ENCODE assay signal across 9 cellular contexts in the genomic region with DNA sequence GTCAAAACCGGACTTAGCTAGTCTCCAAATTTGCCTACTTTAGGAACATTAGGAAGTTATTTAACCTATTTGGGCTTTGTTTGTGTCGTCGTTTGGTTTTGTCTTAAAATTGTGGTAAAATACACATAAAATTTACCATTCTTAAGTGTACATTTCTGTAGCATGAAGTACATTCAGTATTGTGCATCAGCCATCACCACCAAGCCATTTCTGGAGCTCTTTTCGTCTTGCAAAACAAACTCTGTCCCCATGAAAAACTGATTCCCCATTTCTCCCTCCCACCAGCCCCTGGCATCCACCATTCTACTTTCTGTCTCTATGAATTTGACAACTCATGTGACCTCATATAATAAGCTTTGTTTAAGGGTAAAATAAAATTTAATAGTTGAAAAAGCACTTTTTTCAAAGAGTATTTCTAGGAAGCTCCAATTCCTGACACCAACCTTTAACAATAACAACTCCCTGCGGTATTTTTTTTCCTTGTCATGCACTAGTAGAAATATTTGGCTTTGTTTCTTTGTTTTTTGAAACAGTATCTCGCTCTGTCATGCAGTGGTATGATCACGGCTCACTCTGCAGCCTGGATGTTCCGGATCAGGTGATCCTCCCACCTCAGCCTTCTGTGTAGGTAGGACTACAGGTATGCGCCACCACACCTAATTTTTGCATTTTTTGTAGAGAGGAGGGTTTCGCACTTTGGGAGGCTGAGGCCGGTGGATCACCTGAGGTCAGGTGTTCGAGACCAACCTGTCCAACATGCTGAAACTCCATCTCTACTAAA. TPM values are rescaled to one million over a fixed set of nuclear protein-coding genes. Genes with fewer than 3 reads are reported as not detected.
A peak's percentile ranks its signal among the peaks of the same experiment; 100 is the strongest.
DNase-seq lines count a peak whose midpoint lies in the region; ATAC-seq, FAIRE-seq and TF ChIP-seq lines count a peak whose summit lies in the region.
"Had no signal": no experiment of that assay in that cellular context is flagged by ENCODE, and none has a peak within 500 bp of the region (broad histone marks: within the 10 kb centered on the region; RNA-seq: fewer than 3 reads in every experiment).

No MANE protein-coding gene starts in this region.

- no peak for TF ChIP-seq CTCF in GM12878 (IDR thresholded peaks at IDR 0.05 in 2 of 3, conservative IDR thresholded peaks at IDR 0.05 in 1 of 3; ENCODE audit: control insufficient read depth in 2 of 3, extremely low read depth in 1 of 3, insufficient read depth in 1 of 3, low read depth in 3 of 3, low read length in 3 of 3)
- TF ChIP-seq CTCF in liver (IDR thresholded peaks at IDR 0.05; ENCODE audit: low read depth, low read length, missing input control) = no peak
- TF ChIP-seq CTCF in tibial artery (IDR thresholded peaks at IDR 0.05) = no peak

- peak overlapping the region; percentile 100 for H3K27ac ChIP-seq in GM12878 (ENCODE audit: control insufficient read depth, insufficient read depth)
- H3K27ac ChIP-seq in liver (ENCODE audit: low read depth in 1 of 2, low read length in 2 of 2) = peak overlapping the region; percentile 100
- peak overlapping the region; percentile 97 to 100 for H3K27ac ChIP-seq in tibial artery

- no peaks in the 10 kb centered on the region for H3K9me3 Mint-ChIP-seq in activated T-cell treated with anti-CD3 and anti-CD28 coated beads, Interleukin-2, amount 50 U/mL, for 72 hours

- H3K27me3 ChIP-seq in GM12878 (replicated peaks in 1 of 2; ENCODE audit: control insufficient read depth in 2 of 2, insufficient read depth in 2 of 2, low read length in 1 of 2) (no peaks in the 10 kb centered on the region), liver (ENCODE audit: control insufficient read depth in 4 of 4, insufficient read depth in 4 of 4, low read length in 3 of 4) (no peaks in the 10 kb centered on the region), tibial artery (no peaks in the 10 kb centered on the region)

- ATAC-seq in activated T-cell treated with anti-CD3 and anti-CD28 coated beads, Interleukin-2, amount 50 U/mL, for 72 hours (replicated peaks in 1 of 2) = no peak
- no peak for ATAC-seq in GM12878

- WGBS in GM12878 (ENCODE audit: insufficient coverage, insufficient replicate concordance, low lambda C conversion rate, missing lambda C conversion rate) = 12% methylated on average over 12 of the region's 12 CpGs
- 44% methylated on average over 12 of the region's 12 CpGs for WGBS in liver

- intact Hi-C loops in GM12878 (cut with micrococcal nuclease; ENCODE audit: unreplicated experiment) = loop anchor here (1.0 to 10.0 kb wide), 4 partner anchors 21 to 793 kb away; a partner anchor contains a TSS
- intact Hi-C loops in tibial artery (cut with DNase I; ENCODE audit: low total_unique reads) = no loop called here

- no peak; a peak in 1 of 4 replicates for TF ChIP-seq EP300 in GM12878 (IDR thresholded peaks at IDR 0.05; ENCODE audit: borderline replicate concordance in 1 of 2, control insufficient read depth in 1 of 2, low read depth in 2 of 2, low read length in 2 of 2)

- CTCF ChIA-PET in GM12878 (lab: Yijun Ruan, JAX) (interaction anchor here (0.7 to 21.3 kb wide), 11 partner anchors 7 to 144 kb away, joined by 3 to 523 read pairs (median 6); no protein-coding TSS in a partner anchor), HEK293T (lab: Yijun Ruan, JAX) (interaction anchor here (0.7 to 1.4 kb wide), 3 partner anchors 12 to 22 kb away, joined by 3 to 8 read pairs (median 8); no protein-coding TSS in a partner anchor)

- H3K27me3 Mint-ChIP-seq in activated T-cell treated with anti-CD3 and anti-CD28 coated beads, Interleukin-2, amount 50 U/mL, for 72 hours (ENCODE audit: low read depth) = no peaks in the 10 kb centered on the region

- H3K79me2 ChIP-seq in GM12878 (ENCODE audit: control insufficient read depth, insufficient read depth, low read length) = peaks cover 37% of the 10 kb centered on the region

- H3K27ac Mint-ChIP-seq in activated T-cell treated with anti-CD3 and anti-CD28 coated beads, Interleukin-2, amount 50 U/mL, for 72 hours = peak overlapping the region; percentile 100

- SMC1A ChIA-PET in GM12878 (lab: Charles Lee; ENCODE audit: uncharacterized antibody, unreplicated experiment) = interaction anchor here (0.9 to 12.3 kb wide), 10 partner anchors 9 to 143 kb away, joined by 3 to 294 read pairs (median 18); a partner anchor contains a TSS

- H3K9ac ChIP-seq in GM12878 (ENCODE audit: control insufficient read depth, insufficient read depth, low read length) (peak overlapping the region; percentile 99), liver (ENCODE audit: low read depth in 1 of 2, low read length in 2 of 2) (peak overlapping the region; percentile 91 to 97)

- H3K4me1 Mint-ChIP-seq in activated T-cell treated with anti-CD3 and anti-CD28 coated beads, Interleukin-2, amount 50 U/mL, for 72 hours (ENCODE audit: low read depth) = peaks cover 90% of the 10 kb centered on the region

- H2AFZ ChIP-seq in GM12878 (ENCODE audit: control insufficient read depth, low read depth, low read length) = no peak overlapping the region; the same call in 1 of the 2 replicates

- RAD21 ChIA-PET in GM12878 (lab: Charles Lee; ENCODE audit: unreplicated experiment) = interaction anchor here (0.7 to 12.1 kb wide), 11 partner anchors 8 to 460 kb away, joined by 3 to 246 read pairs (median 13); a partner anchor contains a TSS

- no peak for DNase-seq in activated T-cell treated with anti-CD3 and anti-CD28 coated beads, Interleukin-2, amount 50 U/mL, for 72 hours
- DNase-seq in activated T-cell treated with anti-CD3 and anti-CD28 coated beads for 4 hours (no peak), GM12878 (ENCODE audit: low read depth, low spot score) (no peak), tibial artery (peak in 1 of 2 donors; percentile 62), H54 (ENCODE audit: insufficient read length, low spot score) (no peak), NCI-H446 treated with DMSO at 0.1 percent for 48 hours (lab: John Stamatoyannopoulos, UW) (no peak), HEK293T (ENCODE audit: extremely low spot score) (no peak)
- DNase-seq: GDM1 had no signal

- peak overlapping the region; percentile 89 for H3K4me2 ChIP-seq in GM12878 (ENCODE audit: control insufficient read depth, insufficient read depth)

- H3K4me1 ChIP-seq in GM12878 (ENCODE audit: control insufficient read depth, insufficient read depth, low read length) (peaks cover 36% of the 10 kb centered on the region), liver (ENCODE audit: control insufficient read depth in 4 of 4, insufficient read depth in 4 of 4, low read length in 3 of 4) (peaks cover 3 to 20% (median 6%) of the 10 kb centered on the region in 4 donors), tibial artery (peaks cover 0 to 57% (median 35%) of the 10 kb centered on the region in 4 donors)

- FAIRE-seq in GM12878 (lab: Jason Lieb, UNC) (no peak), H54 (lab: Jason Lieb, UNC) (no peak)

- TF ChIP-seq RAD21 in GM12878 (IDR thresholded peaks at IDR 0.05; ENCODE audit: insufficient read depth, low read depth, low read length) (no peak), liver (IDR thresholded peaks at IDR 0.05) (no peak)

- POLR2A ChIA-PET in GM12878 (lab: Charles Lee) (interaction anchor here (0.5 to 16.4 kb wide), 13 partner anchors 8 to 144 kb away, joined by 3 to 346 read pairs (median 8); a partner anchor contains a TSS), HEK293T (lab: Yijun Ruan, JAX) (interaction anchor here (0.8 to 5.6 kb wide), 9 partner anchors 7 to 131 kb away, joined by 3 to 59 read pairs (median 6); no protein-coding TSS in a partner anchor)

- H3K4me3 ChIP-seq in GM12878 (peak overlapping the region; percentile 36), liver (ENCODE audit: low read depth in 1 of 3, low read length in 3 of 3) (peak overlapping the region; percentile 19 to 35 (median 20)), tibial artery (peak overlapping the region; percentile 47 to 83)

- H3K9me3 ChIP-seq in GM12878 (replicated peaks; ENCODE audit: control insufficient read depth, insufficient read depth, low read length) = no peaks in the 10 kb centered on the region; the same call in 2 of the 3 replicates
- H3K9me3 ChIP-seq in liver (ENCODE audit: control insufficient read depth in 4 of 4, low read length in 3 of 4) = no peaks in the 10 kb centered on the region
- peaks cover 0 to under 1% (median 0%) of the 10 kb centered on the region in 3 donors for H3K9me3 ChIP-seq in tibial artery

- in situ Hi-C loops in GM12878 (cut with MboI) = loop anchor here (25.0 kb wide), 1 partner anchor 1481 kb away; a partner anchor contains a TSS

- H3K36me3 ChIP-seq in GM12878 (ENCODE audit: control insufficient read depth in 2 of 2, insufficient read depth in 2 of 2, low read length in 1 of 2) (peaks cover 1 to 2% of the 10 kb centered on the region in 2 experiments), liver (ENCODE audit: control insufficient read depth in 4 of 4, insufficient read depth in 3 of 4, low read depth in 1 of 4, low read length in 3 of 4) (no peaks in the 10 kb centered on the region), tibial artery (peaks cover 9 to 13% (median 9%) of the 10 kb centered on the region in 3 donors)

- TF ChIP-seq POLR2A in GM12878 (IDR thresholded peaks at IDR 0.05; ENCODE audit: low read depth, low read length) (no peak), H54 (IDR thresholded peaks at IDR 0.05; ENCODE audit: low read depth, low read length) (no peak)

- BruUV-seq in GM12878 (replicated peaks; lab: Mats Ljungman, UMichigan) = no TSS peak

- peaks cover 5% of the 10 kb centered on the region; the same call in 1 of the 2 replicates for H4K20me1 ChIP-seq in GM12878 (ENCODE audit: control insufficient read depth, insufficient read depth)

- H3K4me3 Mint-ChIP-seq in activated T-cell treated with anti-CD3 and anti-CD28 coated beads, Interleukin-2, amount 50 U/mL, for 72 hours = peak overlapping the region; percentile 92 to 96

- H3K36me3 Mint-ChIP-seq in activated T-cell treated with anti-CD3 and anti-CD28 coated beads, Interleukin-2, amount 50 U/mL, for 72 hours (ENCODE audit: insufficient read depth in 2 of 2) = peaks cover 16 to 17% of the 10 kb centered on the region in 2 donors

RNA-seq across cellular contexts. Expression of a gene that starts 3.6 kb away (rescaled TPM):
- 1,000 to 10,000 TPM; 1,002 to 1,182 TPM for total RNA-seq in activated T-cell treated with anti-CD3 and anti-CD28 coated beads, Interleukin-2, amount 50 U/mL, for 72 hours
- total RNA-seq in GM12878 (2013; cell fraction: nucleolus; rRNA removed) = 329 and 366 TPM in 2 replicates
- total RNA-seq in GM12878 (2014; rRNA removed) (883 and 944 TPM in 2 replicates), GM12878 (2014; rRNA removed; fragmentation: Illumina TruSeq; extraction: Trizol) (816 and 821 TPM in 2 replicates), GM12878 (2021) (736 and 799 TPM in 2 replicates), liver (100 to 1,000 TPM; 503 to 624 TPM)
- 1,550 TPM for polyA plus RNA-seq in GM12878 (2011; ENCODE audit: low read depth)
- polyA plus RNA-seq in GM12878 (2011; rRNA removed) (1,270 and 1,666 TPM in 2 replicates), GM12878 (2014; fragmentation: Illumina TruSeq; extraction: Trizol) (973 and 1,123 TPM in 2 replicates), GM12878 (2014; fragmentation: Nextera tagmentation; extraction: Ambion mirVana) (1,000 to 10,000 TPM in 1 of 2 experiments, 100 to 1,000 TPM in 1; 785 to 1,214 TPM), GM12878 (2014; rRNA removed) (610 and 653 TPM in 2 replicates), GM12878 (2016; fragmentation: Nextera tagmentation; extraction: Ambion mirVana) (100 to 1,000 TPM; 866 to 909 TPM), liver (100 to 1,000 TPM; 385 to 434 TPM)
- polyA plus RNA-seq in GM12878 (2011; cell fraction: cytosol; rRNA removed) = 1,638 and 1,774 TPM in 2 replicates
- polyA plus RNA-seq in GM12878 (2011; cell fraction: nucleus; rRNA removed) = 1,319 and 1,377 TPM in 2 replicates
- polyA plus RNA-seq in GM12878 (2012) = 962 and 1,441 TPM in 2 replicates
- 980 and 1,147 TPM in 2 replicates for polyA minus RNA-seq in GM12878 (2011; rRNA and poly(A)+ RNA removed)
- polyA minus RNA-seq in GM12878 (2011; cell fraction: cytosol; rRNA and poly(A)+ RNA removed) = 232 and 279 TPM in 2 replicates
- 143 and 182 TPM in 2 replicates for polyA minus RNA-seq in GM12878 (2011; cell fraction: nucleus; rRNA and poly(A)+ RNA removed)

RNA-seq across cellular contexts. Expression of a gene that starts 54.4 kb away (rescaled TPM):
- total RNA-seq in activated T-cell treated with anti-CD3 and anti-CD28 coated beads, Interleukin-2, amount 50 U/mL, for 72 hours = 10 to 100 TPM; 13.4 to 14.5 TPM
- 359 and 403 TPM in 2 replicates for total RNA-seq in GM12878 (2013; cell fraction: nucleolus; rRNA removed)
- total RNA-seq in GM12878 (2014; rRNA removed) (46.5 and 51.4 TPM in 2 replicates), GM12878 (2014; rRNA removed; fragmentation: Illumina TruSeq; extraction: Trizol) (27.9 and 29.9 TPM in 2 replicates), GM12878 (2021) (102 and 104 TPM in 2 replicates), liver (100 to 1,000 TPM in 1 of 2 donors, 10 to 100 TPM in 1; 85.3 to 169 TPM)
- 27.3 TPM for polyA plus RNA-seq in GM12878 (2011; ENCODE audit: low read depth)
- polyA plus RNA-seq in GM12878 (2011; rRNA removed) (50.6 and 89.3 TPM in 2 replicates), GM12878 (2014; fragmentation: Illumina TruSeq; extraction: Trizol) (66.0 and 78.8 TPM in 2 replicates), GM12878 (2014; fragmentation: Nextera tagmentation; extraction: Ambion mirVana) (1 to 10 TPM in 1 of 2 experiments, under 1 TPM in 1; 0.34 to 3.3 TPM), GM12878 (2014; rRNA removed) (81.4 and 89.5 TPM in 2 replicates), GM12878 (2016; fragmentation: Nextera tagmentation; extraction: Ambion mirVana) (10 to 100 TPM; 62.8 to 63.3 TPM), liver (100 to 1,000 TPM; 112 to 289 TPM)
- polyA plus RNA-seq in GM12878 (2011; cell fraction: cytosol; rRNA removed) = 131 and 137 TPM in 2 replicates
- 542 and 556 TPM in 2 replicates for polyA plus RNA-seq in GM12878 (2011; cell fraction: nucleus; rRNA removed)
- polyA plus RNA-seq in GM12878 (2012) = 61.4 and 89.0 TPM in 2 replicates
- polyA minus RNA-seq in GM12878 (2011; rRNA and poly(A)+ RNA removed) = 89.0 and 116 TPM in 2 replicates
- 31.7 and 37.7 TPM in 2 replicates for polyA minus RNA-seq in GM12878 (2011; cell fraction: cytosol; rRNA and poly(A)+ RNA removed)
- 70.1 and 83.4 TPM in 2 replicates for polyA minus RNA-seq in GM12878 (2011; cell fraction: nucleus; rRNA and poly(A)+ RNA removed)
